Comparison of ENCODE assay signal across 1 cellular context in the genomic region with DNA sequence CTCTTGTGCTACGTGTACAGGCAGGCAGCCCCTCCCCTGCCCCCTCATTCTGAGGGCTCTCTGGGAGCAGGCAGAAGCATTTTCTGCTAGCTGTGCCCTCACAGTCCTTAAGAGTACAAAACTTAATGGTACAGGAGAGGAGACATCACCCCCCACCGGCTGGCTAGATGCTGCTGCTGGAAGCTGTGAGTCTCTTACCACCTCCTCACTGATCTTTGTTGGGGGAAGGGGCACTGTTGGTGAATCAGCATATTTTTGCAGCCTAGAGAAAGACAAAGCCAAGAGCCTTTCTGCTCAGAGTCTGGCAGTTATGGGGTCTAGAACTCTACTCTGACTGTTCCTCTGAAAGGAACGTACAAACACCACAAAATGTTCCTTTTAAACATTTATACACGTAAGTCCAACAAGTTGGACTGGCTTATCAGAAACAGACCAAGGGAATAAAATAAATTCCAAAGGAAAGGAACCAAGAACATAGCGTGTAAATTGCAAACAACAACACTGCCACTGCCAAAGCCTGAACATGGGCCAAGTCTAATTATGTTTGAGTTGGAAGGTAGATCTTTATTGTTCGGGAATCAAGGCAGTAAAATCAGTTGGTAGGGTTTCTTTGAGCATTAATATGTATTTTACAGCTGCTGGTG.
TF ChIP-seq lines count a peak whose summit lies in the region.

No MANE protein-coding gene starts in this region.

TF ChIP-seq in IMR-90, 13 proteins besides CTCF, POLR2A, EP300 and RAD21:
- no peak for TF ChIP-seq BHLHE40 (IDR thresholded peaks at IDR 0.05; ENCODE audit: low read depth, low read length)
- TF ChIP-seq SMC3 (IDR thresholded peaks at IDR 0.05; ENCODE audit: low read depth, low read length), result no peak
- TF ChIP-seq RFX5 (IDR thresholded peaks at IDR 0.05; ENCODE audit: low read depth, low read length), result no peak
- no peak for TF ChIP-seq FOS (IDR thresholded peaks at IDR 0.05; ENCODE audit: low read depth, low read length)
- TF ChIP-seq NFE2L2 (IDR thresholded peaks at IDR 0.05; ENCODE audit: low read depth, low read length), result peak; percentile 71
- TF ChIP-seq ELK1 (IDR thresholded peaks at IDR 0.05; ENCODE audit: borderline replicate concordance, low read depth, low read length), result no peak
- TF ChIP-seq MAFK (IDR thresholded peaks at IDR 0.05; ENCODE audit: low read depth, low read length), result peak; percentile 72
